ENCODE assay signal across 26 cellular contexts in the genomic region with DNA sequence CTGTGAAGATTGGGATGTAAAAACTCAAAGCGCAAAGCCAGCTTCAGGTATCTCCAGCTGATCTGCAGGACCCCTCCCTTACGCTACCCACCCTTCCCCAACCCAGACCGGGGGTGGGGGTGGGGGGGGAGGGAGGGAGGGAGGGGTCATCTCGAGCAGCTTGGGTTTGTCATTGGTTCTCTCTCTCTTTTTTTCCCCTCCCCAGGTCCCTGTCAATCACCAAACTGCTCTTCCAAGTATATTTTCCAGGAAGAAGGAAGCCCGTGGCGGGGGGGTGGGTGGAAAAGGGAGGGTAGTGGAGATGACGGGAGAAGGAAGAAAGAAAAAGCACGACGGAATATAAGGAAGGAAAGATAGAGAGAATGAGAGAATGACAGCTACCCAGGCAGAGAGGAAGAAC. TPM values are rescaled to one million over a fixed set of nuclear protein-coding genes. Genes with fewer than 3 reads are reported as not detected.
DNase-seq lines count a peak whose midpoint lies in the region; ATAC-seq and TF ChIP-seq lines count a peak whose summit lies in the region.
"Had no signal": no experiment of that assay in that cellular context is flagged by ENCODE, and none has a peak within 500 bp of the region (broad histone marks: within the 10 kb centered on the region; RNA-seq: fewer than 3 reads in every experiment).

No MANE protein-coding gene starts in this region.

- no peak overlapping the region for H3K27ac ChIP-seq in right cardiac atrium (ENCODE audit: low read length)
- no peak overlapping the region for H3K27ac ChIP-seq in right atrium auricular region
- H3K27ac ChIP-seq in endodermal cell (ENCODE audit: low read depth, low read length), result no peak overlapping the region
- peak overlapping the region; percentile 91 for H3K27ac ChIP-seq in mesodermal cell (ENCODE audit: low read depth, low read length, severe bottlenecking)
- H3K27ac ChIP-seq in testis, result no peak overlapping the region
- H3K27ac ChIP-seq: breast epithelium, colonic mucosa, KMS-11, Peyer's patch had no signal

- H3K36me3 Mint-ChIP-seq in endodermal cell (ENCODE audit: low read depth), result peaks cover 26% of the 10 kb centered on the region
- peaks cover 0 to 5% of the 10 kb centered on the region in 2 donors for H3K36me3 Mint-ChIP-seq in activated T-cell treated with anti-CD3 and anti-CD28 coated beads, Interleukin-2, amount 50 U/mL, for 72 hours (ENCODE audit: insufficient read depth in 2 of 2)

- peak overlapping the region; percentile 58 for H3K4me3 Mint-ChIP-seq in endodermal cell
- H3K4me3 Mint-ChIP-seq in activated T-cell treated with anti-CD3 and anti-CD28 coated beads, Interleukin-2, amount 50 U/mL, for 72 hours, result no peak overlapping the region
- H3K4me3 Mint-ChIP-seq: activated CD4-positive, alpha-beta T cell treated with anti-CD3 and anti-CD28 coated beads, Interleukin-2, amount 10 ng/mL, durations not matched to agents 24 days and 14 days; activated naive CD8-positive, alpha-beta T cell treated with anti-CD3 and anti-CD28 coated beads, Interleukin-2, amount 50 U/mL, for 24 hours; naive thymus-derived CD8-positive, alpha-beta T cell; stimulated activated naive CD8-positive, alpha-beta T cell treated with anti-CD3 and anti-CD28 coated beads, Interleukin-15, Interleukin-2, amounts not matched to agents 100 ng/mL and 50 ng/mL, for 24 hours; T-helper 1 cell treated with Interleukin-12 subunit alpha and Interleukin-12 subunit beta and Interleukin-4 antibody, amounts not matched to agents 30 μg/mL and 1 μg/mL, for 36 hours had no signal

- peaks cover 11% of the 10 kb centered on the region for H3K27me3 Mint-ChIP-seq in endodermal cell (ENCODE audit: insufficient read depth)
- peaks cover 19% of the 10 kb centered on the region for H3K27me3 Mint-ChIP-seq in activated T-cell treated with anti-CD3 and anti-CD28 coated beads, Interleukin-2, amount 50 U/mL, for 72 hours (ENCODE audit: low read depth)

- H3K4me1 Mint-ChIP-seq in endodermal cell, result peaks cover 40% of the 10 kb centered on the region
- H3K4me1 Mint-ChIP-seq in activated T-cell treated with anti-CD3 and anti-CD28 coated beads, Interleukin-2, amount 50 U/mL, for 72 hours (ENCODE audit: low read depth), result no peaks in the 10 kb centered on the region
- H3K4me1 Mint-ChIP-seq: activated CD4-positive, alpha-beta T cell treated with anti-CD3 and anti-CD28 coated beads, Interleukin-2, amount 10 ng/mL, durations not matched to agents 24 days and 14 days; activated naive CD8-positive, alpha-beta T cell treated with anti-CD3 and anti-CD28 coated beads, Interleukin-2, amount 50 U/mL, for 24 hours had no signal

- DNase-seq in right cardiac atrium (peak; percentile 44 to 70 (median 69)), right atrium auricular region (ENCODE audit: low spot score) (no peak), endodermal cell (peak; percentile 79), testis (no peak), HuH-7.5 (ENCODE audit: low spot score) (no peak)
- no peak for DNase-seq in activated T-cell treated with anti-CD3 and anti-CD28 coated beads, Interleukin-2, amount 50 U/mL, for 72 hours
- DNase-seq: activated CD4-positive, alpha-beta T cell treated with anti-CD3 and anti-CD28 coated beads, Interleukin-2, amount 10 ng/mL, durations not matched to agents 24 days and 14 days; activated CD8-positive, alpha-beta memory T cell treated with anti-CD3 and anti-CD28 coated beads, Interleukin-2, amount 50 U/mL, for 48 hours; activated effector memory CD4-positive, alpha-beta T cell treated with anti-CD3 and anti-CD28 coated beads, Interleukin-2, amount 50 U/mL, for 16 hours; activated naive CD8-positive, alpha-beta T cell treated with anti-CD3 and anti-CD28 coated beads, Interleukin-2, amount 50 U/mL, for 24 hours; colonic mucosa; naive thymus-derived CD8-positive, alpha-beta T cell; NCI-H187 treated with DMSO at 0.1 percent for 48 hours; NCI-H345; Peyer's patch; posterior cingulate gyrus had no signal

- intact Hi-C loops in right cardiac atrium (cut with DNase I), result no loop called here
- intact Hi-C loops in testis (cut with DNase I; ENCODE audit: low total_unique reads), result no loop called here

- H3K4me3 ChIP-seq in right cardiac atrium (ENCODE audit: low read length) (no peak overlapping the region), right atrium auricular region (no peak overlapping the region), endodermal cell (ENCODE audit: low read length) (peak overlapping the region; percentile 70), mesodermal cell (ENCODE audit: extremely low read depth, insufficient read depth, low read length, poor library complexity, severe bottlenecking) (peak overlapping the region; percentile 11), testis (no peak overlapping the region)
- H3K4me3 ChIP-seq: breast epithelium, colonic mucosa, lung, Peyer's patch had no signal

- H3K9me3 Mint-ChIP-seq in endodermal cell, result no peaks in the 10 kb centered on the region
- H3K9me3 Mint-ChIP-seq in activated T-cell treated with anti-CD3 and anti-CD28 coated beads, Interleukin-2, amount 50 U/mL, for 72 hours, result no peaks in the 10 kb centered on the region
- H3K9me3 Mint-ChIP-seq: activated CD4-positive, alpha-beta T cell treated with anti-CD3 and anti-CD28 coated beads, Interleukin-2, amount 10 ng/mL, durations not matched to agents 24 days and 14 days; activated naive CD8-positive, alpha-beta T cell treated with anti-CD3 and anti-CD28 coated beads, Interleukin-2, amount 50 U/mL, for 24 hours; stimulated activated naive CD8-positive, alpha-beta T cell treated with anti-CD3 and anti-CD28 coated beads, Interleukin-15, Interleukin-2, amounts not matched to agents 100 ng/mL and 50 ng/mL, for 24 hours; type B pancreatic cell had no signal

- no peaks in the 10 kb centered on the region for H3K27me3 ChIP-seq in right cardiac atrium (ENCODE audit: control insufficient read depth, insufficient read depth)
- H3K27me3 ChIP-seq in right atrium auricular region, result peaks cover 0 to 20% of the 10 kb centered on the region in 2 donors
- H3K27me3 ChIP-seq in endodermal cell (ENCODE audit: control insufficient read depth, insufficient read depth, low read length, poor library complexity, severe bottlenecking), result no peaks in the 10 kb centered on the region
- H3K27me3 ChIP-seq in testis, result no peaks in the 10 kb centered on the region

- TF ChIP-seq CTCF in right atrium auricular region (IDR thresholded peaks at IDR 0.05) (no peak), endodermal cell (conservative IDR thresholded peaks at IDR 0.05) (no peak), testis (IDR thresholded peaks at IDR 0.05) (no peak)

- H3K4me1 ChIP-seq in right cardiac atrium (ENCODE audit: control insufficient read depth, insufficient read depth, low read length), result no peaks in the 10 kb centered on the region
- H3K4me1 ChIP-seq in right atrium auricular region, result peaks cover 0 to 3% of the 10 kb centered on the region in 2 donors
- H3K4me1 ChIP-seq in endodermal cell (ENCODE audit: control insufficient read depth, insufficient read depth, low read length), result peaks cover 14% of the 10 kb centered on the region
- H3K4me1 ChIP-seq in mesodermal cell (ENCODE audit: control insufficient read depth, insufficient read depth, low read length, poor library complexity, severe bottlenecking), result peaks cover 37% of the 10 kb centered on the region
- H3K4me1 ChIP-seq in testis, result no peaks in the 10 kb centered on the region
- H3K4me1 ChIP-seq: breast epithelium, colonic mucosa, Peyer's patch had no signal

- ATAC-seq in right cardiac atrium (peak in 1 of 2 donors; percentile 26), HG03342 (IDR thresholded peaks at IDR 0.05; ENCODE audit: unreplicated experiment) (no peak)
- ATAC-seq in activated T-cell treated with anti-CD3 and anti-CD28 coated beads, Interleukin-2, amount 50 U/mL, for 72 hours (replicated peaks in 1 of 2), result no peak
- ATAC-seq: activated naive CD8-positive, alpha-beta T cell treated with anti-CD3 and anti-CD28 coated beads, Interleukin-2, amount 50 U/mL, for 24 hours; naive thymus-derived CD8-positive, alpha-beta T cell had no signal

- H3K36me3 ChIP-seq in right atrium auricular region (no peaks in the 10 kb centered on the region), endodermal cell (ENCODE audit: control insufficient read depth, insufficient read depth, low read length) (peaks cover 38% of the 10 kb centered on the region), mesodermal cell (ENCODE audit: control insufficient read depth, insufficient read depth, low read length) (peaks cover 36% of the 10 kb centered on the region), testis (ENCODE audit: low read depth, missing control alignments) (no peaks in the 10 kb centered on the region)
- H3K36me3 ChIP-seq: breast epithelium, colonic mucosa, Peyer's patch had no signal

- H3K9ac ChIP-seq in endodermal cell (ENCODE audit: extremely low read depth, low read length, poor library complexity, severe bottlenecking), result no peak overlapping the region
- H3K9ac ChIP-seq: KMS-11 had no signal

- peak overlapping the region; percentile 72 for H3K27ac Mint-ChIP-seq in endodermal cell
- no peak overlapping the region for H3K27ac Mint-ChIP-seq in activated T-cell treated with anti-CD3 and anti-CD28 coated beads, Interleukin-2, amount 50 U/mL, for 72 hours
- H3K27ac Mint-ChIP-seq: activated CD4-positive, alpha-beta T cell treated with anti-CD3 and anti-CD28 coated beads, Interleukin-2, amount 10 ng/mL, durations not matched to agents 24 days and 14 days; activated naive CD8-positive, alpha-beta T cell treated with anti-CD3 and anti-CD28 coated beads, Interleukin-2, amount 50 U/mL, for 24 hours; naive thymus-derived CD8-positive, alpha-beta T cell; stimulated activated naive CD8-positive, alpha-beta T cell treated with anti-CD3 and anti-CD28 coated beads, Interleukin-15, Interleukin-2, amounts not matched to agents 100 ng/mL and 50 ng/mL, for 24 hours; T-helper 1 cell treated with Interleukin-12 subunit alpha and Interleukin-12 subunit beta and Interleukin-4 antibody, amounts not matched to agents 30 μg/mL and 1 μg/mL, for 36 hours had no signal

- TF ChIP-seq POLR2A in testis (IDR thresholded peaks at IDR 0.05), result no peak

- H3K9me3 ChIP-seq in right cardiac atrium (ENCODE audit: control insufficient read depth, low read length), result no peaks in the 10 kb centered on the region
- no peaks in the 10 kb centered on the region for H3K9me3 ChIP-seq in right atrium auricular region
- no peaks in the 10 kb centered on the region for H3K9me3 ChIP-seq in endodermal cell (ENCODE audit: control insufficient read depth, low read length)
- H3K9me3 ChIP-seq in mesodermal cell (ENCODE audit: control insufficient read depth, low read length), result no peaks in the 10 kb centered on the region
- no peaks in the 10 kb centered on the region for H3K9me3 ChIP-seq in testis
- H3K9me3 ChIP-seq: breast epithelium, colonic mucosa had no signal

- 8% methylated on average over 9 of the region's 9 CpGs for WGBS in right cardiac atrium
- 4% methylated on average over 5 of the region's 9 CpGs; no CpG with 5 or more reads in 1 of the 2 experiments for WGBS in endodermal cell (ENCODE audit: insufficient coverage in 1 of 2, insufficient read length in 1 of 2), 2 experiments
- WGBS in mesodermal cell (ENCODE audit: insufficient coverage in 2 of 2), 2 experiments, result 7% methylated on average over 3 of the region's 9 CpGs; no CpG with 5 or more reads in 1 of the 2 experiments
- whole genome bisulfite sequencing in testis, 2 donors, result 5 to 15% methylated on average over 9 of the region's 9 CpGs

RNA-seq across cellular contexts. Expression of gene SALL1, which starts 17.9 kb away (rescaled TPM):
- total RNA-seq in right cardiac atrium, result 1 to 10 TPM; 3.6 to 8.4 (median 6.5) TPM
- polyA plus RNA-seq in right cardiac atrium, result 0.45 TPM
- total RNA-seq in right atrium auricular region, result 1 to 10 TPM; 1.3 to 6.9 TPM
- 100 to 1,000 TPM; 122 to 172 TPM for total RNA-seq in endodermal cell
- polyA plus RNA-seq in endodermal cell (2013, experiment 1 of 2), result 49.8 TPM
- 45.5 TPM for polyA plus RNA-seq in endodermal cell (2013, experiment 2 of 2)
- polyA plus RNA-seq in mesodermal cell (2013, experiment 1 of 2), result 45.4 TPM
- 36.0 TPM for polyA plus RNA-seq in mesodermal cell (2013, experiment 2 of 2)
- 1 to 10 TPM; 4.9 to 5.9 TPM for total RNA-seq in testis
- polyA plus RNA-seq in testis (ENCODE audit: insufficient read depth, low read depth, low replicate concordance), result 4.0 TPM
- not detected for total RNA-seq in activated T-cell treated with anti-CD3 and anti-CD28 coated beads, Interleukin-2, amount 50 U/mL, for 72 hours
- total RNA-seq: activated CD4-positive, alpha-beta T cell treated with anti-CD3 and anti-CD28 coated beads, Interleukin-2, amount 10 ng/mL, durations not matched to agents 24 days and 14 days; naive thymus-derived CD8-positive, alpha-beta T cell; SK-MEL-5; skeletal muscle tissue had no signal
- polyA plus RNA-seq: lung; naive thymus-derived CD8-positive, alpha-beta T cell had no signal

Comparison
In these comparisons a context has a peak if more than half of its experiments do, and no peak if none do; other contexts are left out.
1. DNase-seq: peak in right cardiac atrium (3 of 3) and endodermal cell (single experiment); none in right atrium auricular region (single experiment), testis (single experiment), HuH-7.5 (single experiment) and activated T-cell treated with anti-CD3 and anti-CD28 coated beads, Interleukin-2, amount 50 U/mL, for 72 hours (0 of 2).
2. H3K4me3 ChIP-seq: peak in endodermal cell (single experiment) and mesodermal cell (single experiment); none in right cardiac atrium (single experiment), right atrium auricular region (0 of 2) and testis (0 of 2).
3. RNA of gene SALL1, which starts 17.9 kb away (total RNA-seq): 122 to 172 TPM in endodermal cell; 3.6 to 8.4 TPM in right cardiac atrium, 1.3 to 6.9 TPM in right atrium auricular region, 4.9 to 5.9 TPM in testis and not detected in activated T-cell treated with anti-CD3 and anti-CD28 coated beads, Interleukin-2, amount 50 U/mL, for 72 hours; every median in the first group is over 10 times any median in the second.